ENCODE assay signal across 9 cellular contexts in genomic region chr19:19528721-19529490, GRCh38. TPM values are rescaled to one million over a fixed set of nuclear protein-coding genes. Genes with fewer than 3 reads are reported as not detected.
DNase-seq lines count a peak whose midpoint lies in the region; ATAC-seq and TF ChIP-seq lines count a peak whose summit lies in the region.
"Had no signal": no experiment of that assay in that cellular context is flagged by ENCODE, and none has a peak within 500 bp of the region (broad histone marks: within the 10 kb centered on the region; RNA-seq: fewer than 3 reads in every experiment).

YJEFN3 (plus strand) TSS chr19:19528911; CDS start chr19:19528933, 22 bp downstream.

- H3K4me3 Mint-ChIP-seq in T-helper 17 cell (peak within 1 kb of the TSS; percentile 15), glutamatergic neuron (ENCODE audit: unreplicated experiment) (peak within 1 kb of the TSS; percentile 67)
- H3K4me3 Mint-ChIP-seq in naive thymus-derived CD8-positive, alpha-beta T cell, result no peak within 1 kb of the TSS

- no peaks in the 10 kb centered on the region for H3K27me3 ChIP-seq in GM23248 (replicated peaks; ENCODE audit: insufficient read depth)

- H3K4me1 ChIP-seq in GM23248 (ENCODE audit: insufficient read depth), result peaks cover 3% of the 10 kb centered on the region; the same call in 1 of the 2 replicates

- H3K4me1 Mint-ChIP-seq in T-helper 17 cell (peaks cover 4% of the 10 kb centered on the region), glutamatergic neuron (ENCODE audit: low read depth, unreplicated experiment) (peaks cover 21% of the 10 kb centered on the region)
- H3K4me1 Mint-ChIP-seq in naive thymus-derived CD8-positive, alpha-beta T cell, result peaks cover 8 to 31% (median 12%) of the 10 kb centered on the region in 4 donors

- no peaks in the 10 kb centered on the region for H3K9me2 ChIP-seq in GM23248 (ENCODE audit: insufficient read depth)

- DNase-seq in GM23248 (peak; percentile 30), T-helper 17 cell (no peak), glutamatergic neuron (no peak), posterior cingulate gyrus (peak; percentile 46 to 98 (median 84)), KG1 (lab: John Stamatoyannopoulos, UW) (no peak)
- DNase-seq in naive thymus-derived CD8-positive, alpha-beta T cell, result no peak

- no peaks in the 10 kb centered on the region for H3K9me3 ChIP-seq in GM23248 (ENCODE audit: low read depth)
- H3K9me3 ChIP-seq in T-helper 17 cell (ENCODE audit: control insufficient read depth, low read length, poor library complexity, severe bottlenecking), result no peaks in the 10 kb centered on the region

- H3K9ac ChIP-seq in GM23248, result no peak within 1 kb of the TSS

- H3K27ac Mint-ChIP-seq in T-helper 17 cell (peak within 1 kb of the TSS; percentile 45), glutamatergic neuron (ENCODE audit: unreplicated experiment) (peak within 1 kb of the TSS; percentile 33)
- H3K27ac Mint-ChIP-seq in naive thymus-derived CD8-positive, alpha-beta T cell, result peak within 1 kb of the TSS in 5 of 10 donors; percentile 26 to 84 (median 62)

- H3K27ac ChIP-seq in GM23248, result no peak within 1 kb of the TSS
- H3K27ac ChIP-seq: epithelial cell of prostate had no signal

- peaks cover 8% of the 10 kb centered on the region for H3K9me3 Mint-ChIP-seq in glutamatergic neuron (ENCODE audit: unreplicated experiment)
- no peaks in the 10 kb centered on the region for H3K9me3 Mint-ChIP-seq in naive thymus-derived CD8-positive, alpha-beta T cell

- H3K36me3 ChIP-seq in GM23248 (ENCODE audit: low read depth), result no peaks in the 10 kb centered on the region

- H3K36me3 Mint-ChIP-seq in T-helper 17 cell (ENCODE audit: low read depth), result no peaks in the 10 kb centered on the region
- H3K36me3 Mint-ChIP-seq in glutamatergic neuron (ENCODE audit: unreplicated experiment), result no peaks in the 10 kb centered on the region
- H3K36me3 Mint-ChIP-seq in naive thymus-derived CD8-positive, alpha-beta T cell, result peaks cover 0 to 30% (median 0%) of the 10 kb centered on the region in 3 donors

- POLR2A ChIA-PET in naive thymus-derived CD8-positive, alpha-beta T cell (lab: Charles Lee), result no interaction called here

- H3K27me3 Mint-ChIP-seq in T-helper 17 cell (no peaks in the 10 kb centered on the region), glutamatergic neuron (ENCODE audit: unreplicated experiment) (peaks cover 14% of the 10 kb centered on the region)
- no peaks in the 10 kb centered on the region for H3K27me3 Mint-ChIP-seq in naive thymus-derived CD8-positive, alpha-beta T cell

- H2AFZ ChIP-seq in GM23248, result no peak within 1 kb of the TSS

- in situ Hi-C loops in GM23248 (cut with MboI), result loop anchor here (25.0 kb wide), 2 partner anchors 408 to 708 kb away; no protein-coding TSS in a partner anchor

- intact Hi-C loops in posterior cingulate gyrus (cut with DNase I), result no loop called here

- TF ChIP-seq CTCF in glutamatergic neuron (IDR thresholded peaks at IDR 0.05; ENCODE audit: partially characterized antibody, unreplicated experiment), result no peak

- H4K20me1 ChIP-seq in GM23248 (ENCODE audit: insufficient read depth), result no peaks in the 10 kb centered on the region

- WGBS in GM23248 (ENCODE audit: low coverage in 1 of 2, low lambda C conversion rate in 2 of 2, missing lambda C conversion rate in 2 of 2), 2 experiments, result 68% methylated on average over 38 to 50 of the region's 50 CpGs

- peaks cover 12% of the 10 kb centered on the region for H3F3A ChIP-seq in GM23248 (ENCODE audit: insufficient read depth)

- no peak within 1 kb of the TSS for H3K4me3 ChIP-seq in GM23248

- ATAC-seq in T-helper 17 cell (no peak), GM21447 (IDR thresholded peaks at IDR 0.05; ENCODE audit: unreplicated experiment) (no peak), GM21786 (IDR thresholded peaks at IDR 0.05; ENCODE audit: unreplicated experiment) (no peak)
- no peak for ATAC-seq in naive thymus-derived CD8-positive, alpha-beta T cell

- H3K4me2 ChIP-seq in GM23248 (ENCODE audit: unreplicated experiment), result no peak within 1 kb of the TSS

- H3K79me2 ChIP-seq in GM23248 (ENCODE audit: insufficient read depth), result peaks cover 11% of the 10 kb centered on the region

RNA-seq across cellular contexts. Expression of gene YJEFN3, which starts in this region (rescaled TPM):
- 0.25 TPM in 1 of 2 replicates, not detected in the other for total RNA-seq in GM23248 (2014; rRNA removed; shearing (Covaris generic))
- 1.3 and 2.4 TPM in 2 replicates for polyA plus RNA-seq in GM23248 (2016; fragmentation: Nextera tagmentation; extraction: Ambion mirVana)
- total RNA-seq in T-helper 17 cell (1 to 10 TPM; 3.0 to 6.1 TPM), glutamatergic neuron (ENCODE audit: unreplicated experiment) (21.6 TPM)
- 10 to 100 TPM; 11.1 to 12.8 TPM for total RNA-seq in naive thymus-derived CD8-positive, alpha-beta T cell
- under 1 TPM in 2 of 3 donors, not detected in 1; 0.08 to 0.63 TPM for polyA plus RNA-seq in naive thymus-derived CD8-positive, alpha-beta T cell

Comparison
In these comparisons a context has a peak if more than half of its experiments do, and no peak if none do; other contexts are left out.
1. DNase-seq: peak in GM23248 (single experiment) and posterior cingulate gyrus (10 of 10); none in T-helper 17 cell (0 of 3), glutamatergic neuron (single experiment), KG1 (single experiment) and naive thymus-derived CD8-positive, alpha-beta T cell (0 of 10).
2. H3K4me3 Mint-ChIP-seq: peak in T-helper 17 cell (single experiment) and glutamatergic neuron (single experiment); none in naive thymus-derived CD8-positive, alpha-beta T cell (0 of 10).